ENCODE assay signal across 29 cellular contexts in genomic region chr2:99722726-99723125, GRCh38.
"Had no signal": no experiment of that assay in that cellular context is flagged by ENCODE, and none has a peak within 500 bp of the region (broad histone marks: within the 10 kb centered on the region; RNA-seq: fewer than 3 reads in every experiment).

No MANE protein-coding gene starts in this region.

- DNase-seq: activated CD4-positive, alpha-beta T cell treated with anti-CD3 and anti-CD28 coated beads, Interleukin-2, amount 10 ng/mL, durations not matched to agents 24 days and 14 days; activated CD4-positive, alpha-beta T cell treated with anti-CD3 and anti-CD28 coated beads, Interleukin-2, amount 50 U/mL, for 4 hours; activated CD8-positive, alpha-beta T cell treated with anti-CD3 and anti-CD28 coated beads for 36 hours; activated gamma-delta T cell; activated naive CD4-positive, alpha-beta T cell treated with Interleukin-2 at 50 U/mL for 16 hours; activated naive CD8-positive, alpha-beta T cell treated with anti-CD3 and anti-CD28 coated beads, Interleukin-2, amount 10 ng/mL, durations not matched to agents 7 days and 5 days; activated T-cell treated with anti-CD3 and anti-CD28 coated beads, Interleukin-2, amount 50 U/mL, for 24 hours; adrenal gland; brain microvascular endothelial cell; central memory CD4-positive, alpha-beta T cell; NCI-H1105 treated with DMSO at 0.1 percent for 48 hours; NCI-H1436; NCI-H1694; NCI-H1930; NCI-H2081 treated with DMSO at 0.1 percent for 48 hours; NCI-H510A; NCI-H526; NCI-H748 treated with DMSO at 0.1 percent for 48 hours; NK-92 treated with Interleukin-12 subunit alpha and Interleukin-12 subunit beta, amount 100 ng/mL, for 24 hours; PC-3; Peyer's patch; RPMI8226; SHP77 treated with DMSO at 0.1 percent for 48 hours; SK-N-SH had no signal

- H3K36me3 ChIP-seq: adrenal gland, brain microvascular endothelial cell, Peyer's patch, SJSA1 had no signal

- H3K27me3 ChIP-seq: adrenal gland, brain microvascular endothelial cell, Peyer's patch, SJSA1 had no signal

- H3K4me3 Mint-ChIP-seq: activated CD4-positive, alpha-beta T cell treated with anti-CD3 and anti-CD28 coated beads, Interleukin-2, amount 10 ng/mL, durations not matched to agents 24 days and 14 days; activated CD8-positive, alpha-beta T cell treated with anti-CD3 and anti-CD28 coated beads for 36 hours; activated naive CD4-positive, alpha-beta T cell treated with anti-CD3 and anti-CD28 coated beads, Interleukin-2, amount 50 U/mL, for 24 hours; activated naive CD8-positive, alpha-beta T cell treated with anti-CD3 and anti-CD28 coated beads, Interleukin-2, amount 10 ng/mL, durations not matched to agents 7 days and 5 days; activated T-cell treated with anti-CD3 and anti-CD28 coated beads, Interleukin-2, amount 50 U/mL, for 24 hours; T-helper 1 cell treated with Interleukin-12 subunit alpha and Interleukin-12 subunit beta and Interleukin-4 antibody, amounts not matched to agents 30 μg/mL and 1 μg/mL, for 36 hours; T-helper 2 cell treated with Interferon-gamma antibody and Interleukin-4, amounts not matched to agents 5 μg/mL and 100 μg/mL, for 36 hours had no signal

- H3K9ac ChIP-seq: SK-N-SH had no signal

- H3K4me3 ChIP-seq: adrenal gland, Peyer's patch, SJSA1 had no signal

- H3K4me1 Mint-ChIP-seq: activated CD4-positive, alpha-beta T cell treated with anti-CD3 and anti-CD28 coated beads, Interleukin-2, amount 10 ng/mL, durations not matched to agents 24 days and 14 days; activated naive CD4-positive, alpha-beta T cell treated with anti-CD3 and anti-CD28 coated beads, Interleukin-2, amount 50 U/mL, for 24 hours; activated naive CD8-positive, alpha-beta T cell treated with anti-CD3 and anti-CD28 coated beads, Interleukin-2, amount 10 ng/mL, durations not matched to agents 7 days and 5 days had no signal

- ATAC-seq: activated CD8-positive, alpha-beta T cell treated with anti-CD3 and anti-CD28 coated beads for 36 hours; PC-3 had no signal

- H3K4me1 ChIP-seq: SJSA1 had no signal

- H3K27me3 Mint-ChIP-seq: activated CD8-positive, alpha-beta T cell treated with anti-CD3 and anti-CD28 coated beads for 36 hours; activated naive CD4-positive, alpha-beta T cell treated with anti-CD3 and anti-CD28 coated beads, Interleukin-2, amount 50 U/mL, for 24 hours; activated T-cell treated with anti-CD3 and anti-CD28 coated beads, Interleukin-2, amount 50 U/mL, for 24 hours had no signal

- H3K36me3 Mint-ChIP-seq: activated naive CD8-positive, alpha-beta T cell treated with anti-CD3 and anti-CD28 coated beads, Interleukin-2, amount 10 ng/mL, durations not matched to agents 7 days and 5 days had no signal

- H3K27ac Mint-ChIP-seq: activated CD4-positive, alpha-beta T cell treated with anti-CD3 and anti-CD28 coated beads, Interleukin-2, amount 10 ng/mL, durations not matched to agents 24 days and 14 days; activated CD8-positive, alpha-beta T cell treated with anti-CD3 and anti-CD28 coated beads for 36 hours; activated naive CD4-positive, alpha-beta T cell treated with anti-CD3 and anti-CD28 coated beads, Interleukin-2, amount 50 U/mL, for 24 hours; activated naive CD8-positive, alpha-beta T cell treated with anti-CD3 and anti-CD28 coated beads, Interleukin-2, amount 10 ng/mL, durations not matched to agents 7 days and 5 days; activated T-cell treated with anti-CD3 and anti-CD28 coated beads, Interleukin-2, amount 50 U/mL, for 24 hours; activated T-helper 2 cell treated with anti-CD3 and anti-CD28 coated beads, Interferon-gamma antibody, Interleukin-2, Interleukin-4, amounts not matched to agents 10 μg/mL and 5 μg/mL and 100 μg/mL, durations not matched to agents 14 hours and 24 hours and 36 hours; T-helper 1 cell treated with Interleukin-12 subunit alpha and Interleukin-12 subunit beta and Interleukin-4 antibody, amounts not matched to agents 30 μg/mL and 1 μg/mL, for 36 hours; T-helper 2 cell treated with Interferon-gamma antibody and Interleukin-4, amounts not matched to agents 5 μg/mL and 100 μg/mL, for 36 hours had no signal

- H3K9me3 Mint-ChIP-seq: activated naive CD8-positive, alpha-beta T cell treated with anti-CD3 and anti-CD28 coated beads, Interleukin-2, amount 10 ng/mL, durations not matched to agents 7 days and 5 days; T-helper 2 cell treated with Interferon-gamma antibody and Interleukin-4, amounts not matched to agents 5 μg/mL and 100 μg/mL, for 36 hours had no signal

- H3K4me2 ChIP-seq: SK-N-SH had no signal

- H3K27ac ChIP-seq: adrenal gland, brain microvascular endothelial cell, Peyer's patch, SJSA1 had no signal

- H3K9me3 ChIP-seq: Peyer's patch, SJSA1, SK-N-SH had no signal
